Comparison of ENCODE assay signal across 17 cellular contexts in the genomic region with DNA sequence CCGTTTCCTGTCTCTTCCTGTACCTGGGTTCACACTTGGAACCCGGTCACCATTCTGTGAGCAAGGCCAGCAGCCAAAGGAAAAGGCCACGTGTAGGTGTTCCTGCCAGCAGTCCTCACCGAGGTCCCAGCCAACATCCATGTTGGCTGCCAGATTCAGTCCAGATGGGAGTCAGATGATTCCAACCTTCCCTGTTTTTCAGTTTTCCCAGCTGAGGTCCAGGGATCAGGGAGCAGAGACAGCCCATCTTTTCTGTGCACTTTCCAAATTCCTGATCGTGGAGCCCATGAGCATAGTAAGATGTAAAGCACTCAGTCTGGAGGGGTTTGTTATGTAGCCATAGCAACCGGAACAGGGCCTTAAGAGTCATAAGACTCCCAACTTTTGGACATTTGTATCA. TPM values are rescaled to one million over a fixed set of nuclear protein-coding genes. Genes with fewer than 3 reads are reported as not detected.
DNase-seq lines count a peak whose midpoint lies in the region; ATAC-seq and TF ChIP-seq lines count a peak whose summit lies in the region.
"Had no signal": no experiment of that assay in that cellular context is flagged by ENCODE, and none has a peak within 500 bp of the region (broad histone marks: within the 10 kb centered on the region; RNA-seq: fewer than 3 reads in every experiment).

No MANE protein-coding gene starts in this region.

- H3K27ac Mint-ChIP-seq in naive B cell = peak overlapping the region; percentile 39 to 96 (median 86)
- H3K27ac Mint-ChIP-seq in MCF 10A (ENCODE audit: low read depth, unreplicated experiment) = no peak overlapping the region
- H3K27ac Mint-ChIP-seq: stimulated activated naive CD8-positive, alpha-beta T cell treated with anti-CD3 and anti-CD28 coated beads, Interleukin-15, Interleukin-2, amounts not matched to agents 100 ng/mL and 50 ng/mL, for 24 hours had no signal

- TF ChIP-seq CTCF in IMR-90 (conservative IDR thresholded peaks at IDR 0.05; ENCODE audit: low read depth, low read length) (no peak), MCF 10A (IDR thresholded peaks at IDR 0.05; ENCODE audit: unreplicated experiment) (no peak)

- no peak overlapping the region for H2AK5ac ChIP-seq in IMR-90 (ENCODE audit: low read depth, low read length)

- H3K27me3 ChIP-seq in BLaER1 (no peaks in the 10 kb centered on the region), IMR-90 (ENCODE audit: control insufficient read depth, insufficient read depth, low read length) (no peaks in the 10 kb centered on the region)

- H2BK20ac ChIP-seq in IMR-90 (ENCODE audit: low read depth, low read length) = no peak overlapping the region

- intact Hi-C loops in IMR-90 (cut with micrococcal nuclease) (no loop called here), MCF 10A (cut with micrococcal nuclease) (loop anchor here (2.0 kb wide), 1 partner anchor 83 kb away; no protein-coding TSS in a partner anchor)

- H4K91ac ChIP-seq in IMR-90 (ENCODE audit: insufficient read depth, low read depth, low read length) = no peak overlapping the region

- peak overlapping the region in 6 of 8 donors; percentile 9 to 57 (median 38) for H3K4me3 Mint-ChIP-seq in naive B cell
- H3K4me3 Mint-ChIP-seq in MCF 10A (ENCODE audit: unreplicated experiment) = no peak overlapping the region
- H3K4me3 Mint-ChIP-seq: activated naive CD8-positive, alpha-beta T cell; stimulated activated naive CD8-positive, alpha-beta T cell treated with anti-CD3 and anti-CD28 coated beads, Interleukin-15, Interleukin-2, amounts not matched to agents 100 ng/mL and 50 ng/mL, for 24 hours had no signal

- no peak for TF ChIP-seq POLR2A in IMR-90 (IDR thresholded peaks at IDR 0.05; ENCODE audit: low read depth, low read length)

- H3K4me1 ChIP-seq in BLaER1 (peaks cover 89% of the 10 kb centered on the region), IMR-90 (ENCODE audit: control insufficient read depth, insufficient read depth, low read length) (no peaks in the 10 kb centered on the region)
- H3K4me1 ChIP-seq: lower lobe of right lung, prostate gland had no signal

- no peak overlapping the region for H2BK120ac ChIP-seq in IMR-90 (ENCODE audit: low read depth, low read length)

- no peaks in the 10 kb centered on the region for H3K79me1 ChIP-seq in IMR-90 (ENCODE audit: low read depth in 1 of 2, low read length in 2 of 2)

- ATAC-seq in IMR-90 (ENCODE audit: low read depth) (no peak), naive B cell (ENCODE audit: low read depth in 2 of 2) (no peak), GM18498 (IDR thresholded peaks at IDR 0.05; ENCODE audit: unreplicated experiment) (no peak), GM18858 (IDR thresholded peaks at IDR 0.05; ENCODE audit: unreplicated experiment) (no peak), GM19455 (IDR thresholded peaks at IDR 0.05; ENCODE audit: unreplicated experiment) (no peak)
- ATAC-seq: lower lobe of right lung had no signal

- H2AK9ac ChIP-seq in IMR-90 (replicated peaks; ENCODE audit: low read depth, low read length, poor library complexity) = no peak overlapping the region

- H3K9ac ChIP-seq in BLaER1 (no peak overlapping the region), IMR-90 (ENCODE audit: low read depth, low read length) (no peak overlapping the region)

- H3K36me3 ChIP-seq in BLaER1 (no peaks in the 10 kb centered on the region), IMR-90 (ENCODE audit: control insufficient read depth, insufficient read depth, low read length) (peaks cover 3% of the 10 kb centered on the region; the same call in 1 of the 2 replicates)
- H3K36me3 ChIP-seq: lower lobe of right lung, prostate gland had no signal

- no peak for TF ChIP-seq RAD21 in IMR-90 (IDR thresholded peaks at IDR 0.05; ENCODE audit: low read length)

- 60% methylated on average over 1 of the region's 6 CpGs; no CpG with 5 or more reads in 1 of the 2 experiments for WGBS in IMR-90 (ENCODE audit: extremely low coverage in 2 of 2, insufficient read length in 1 of 2), 2 experiments

- H3K27me3 Mint-ChIP-seq in naive B cell = no peaks in the 10 kb centered on the region
- H3K27me3 Mint-ChIP-seq in MCF 10A (ENCODE audit: insufficient read depth, unreplicated experiment) = peaks cover 12% of the 10 kb centered on the region
- H3K27me3 Mint-ChIP-seq: activated naive CD8-positive, alpha-beta T cell; stimulated activated naive CD8-positive, alpha-beta T cell treated with anti-CD3 and anti-CD28 coated beads, Interleukin-15, Interleukin-2, amounts not matched to agents 100 ng/mL and 50 ng/mL, for 24 hours had no signal

- peaks cover 55 to 84% (median 84%) of the 10 kb centered on the region in 3 donors for H3K4me1 Mint-ChIP-seq in naive B cell
- H3K4me1 Mint-ChIP-seq in MCF 10A (ENCODE audit: insufficient read depth, unreplicated experiment) = peaks cover 6% of the 10 kb centered on the region

- H3K4ac ChIP-seq in IMR-90 (ENCODE audit: low read depth, low read length) = no peak overlapping the region

- H3K23ac ChIP-seq in IMR-90 (ENCODE audit: low read depth, low read length) = no peak overlapping the region

- H3K9me3 Mint-ChIP-seq in naive B cell (no peaks in the 10 kb centered on the region), MCF 10A (ENCODE audit: unreplicated experiment) (no peaks in the 10 kb centered on the region)
- H3K9me3 Mint-ChIP-seq: CD8-positive, alpha-beta memory T cell; stimulated activated naive CD8-positive, alpha-beta T cell treated with anti-CD3 and anti-CD28 coated beads, Interleukin-15, Interleukin-2, amounts not matched to agents 100 ng/mL and 50 ng/mL, for 24 hours had no signal

- no peak overlapping the region for H4K8ac ChIP-seq in IMR-90 (ENCODE audit: low read depth in 2 of 2, low read length in 2 of 2)

- H3K56ac ChIP-seq in IMR-90 (ENCODE audit: extremely low read depth, insufficient read depth, low read length) = no peak overlapping the region

- no peak overlapping the region for H3K14ac ChIP-seq in IMR-90 (replicated peaks; ENCODE audit: low read depth, low read length)

- no peaks in the 10 kb centered on the region for H3K9me3 ChIP-seq in BLaER1
- H3K9me3 ChIP-seq in IMR-90 (ENCODE audit: control insufficient read depth, insufficient read depth, low read length) = no peaks in the 10 kb centered on the region
- H3K9me3 ChIP-seq: lower lobe of right lung, prostate gland had no signal

- BruUV-seq in IMR-90 (replicated peaks; lab: Mats Ljungman, UMichigan) (no TSS peak), MCF 10A (replicated peaks; lab: Mats Ljungman, UMichigan) (no TSS peak)

- H3K4me2 ChIP-seq in BLaER1 (0 out of 2 replicates have a peak overlapping the region, but pooled peaks have one; percentile 17), IMR-90 (ENCODE audit: low read depth, low read length) (no peak overlapping the region)

- H2AFZ ChIP-seq in IMR-90 (replicated peaks; ENCODE audit: low read length, poor library complexity) = no peak overlapping the region

- no peak overlapping the region for H3K18ac ChIP-seq in IMR-90 (ENCODE audit: low read depth, low read length)

- no peak overlapping the region for H3K4me3 ChIP-seq in BLaER1
- H3K4me3 ChIP-seq in IMR-90 (ENCODE audit: insufficient read depth, low read depth, low read length) = no peak overlapping the region
- H3K4me3 ChIP-seq: lower lobe of right lung, prostate gland had no signal

- CTCF ChIA-PET in IMR-90 (lab: Yijun Ruan, JAX) (no interaction called here), MCF 10A (lab: Yijun Ruan, JAX) (interaction anchor here (0.6 to 6.4 kb wide), 5 partner anchors 18 to 106 kb away, joined by 3 to 93 read pairs (median 3); a partner anchor contains a TSS)

- H3K9me1 ChIP-seq in IMR-90 (ENCODE audit: insufficient read depth, low read length) = no peaks in the 10 kb centered on the region

- in situ Hi-C loops in IMR-90 (cut with MboI; ENCODE audit: low sequenced_read_pairs) = no loop called here

- H3K36me3 Mint-ChIP-seq in naive B cell = peaks cover 0 to 8% of the 10 kb centered on the region in 2 donors
- no peaks in the 10 kb centered on the region for H3K36me3 Mint-ChIP-seq in MCF 10A (ENCODE audit: insufficient read depth, unreplicated experiment)
- H3K36me3 Mint-ChIP-seq: activated naive CD8-positive, alpha-beta T cell had no signal

- no peak overlapping the region for H2BK15ac ChIP-seq in IMR-90 (ENCODE audit: low read depth, low read length)

- no peak overlapping the region for H4K5ac ChIP-seq in IMR-90 (ENCODE audit: low read depth, low read length)

- POLR2A ChIA-PET in IMR-90 (lab: Charles Lee; ENCODE audit: unreplicated experiment) (no interaction called here), MCF 10A (lab: Yijun Ruan, JAX) (no interaction called here)

- dilution Hi-C loops in IMR-90 (cut with HindIII; ENCODE audit: low sequenced_read_pairs, unreplicated experiment) = no loop called here

- no peaks in the 10 kb centered on the region for H4K20me1 ChIP-seq in BLaER1
- no peaks in the 10 kb centered on the region for H4K20me1 ChIP-seq in IMR-90 (ENCODE audit: insufficient read depth, low read length)

- DNase-seq in IMR-90 (peak; percentile 37), dermis microvascular lymphatic vessel endothelial cell (ENCODE audit: low read depth in 2 of 2) (peak; percentile 31 to 64), naive B cell (no peak), MCF 10A (ENCODE audit: unreplicated experiment) (no peak)
- DNase-seq: activated CD4-positive, alpha-beta T cell treated with anti-CD3 and anti-CD28 coated beads for 4 hours; CD8-positive, alpha-beta memory T cell; lower lobe of right lung; NCI-H146; stimulated activated CD4-positive, alpha-beta T cell treated with anti-CD3 and anti-CD28 coated beads, Interleukin-4, amount 100 ng/mL, for 24 hours had no signal

- H3K27ac ChIP-seq in BLaER1 = no peak overlapping the region
- H3K27ac ChIP-seq in IMR-90 (ENCODE audit: insufficient read depth, low read length) = no peak overlapping the region
- H3K27ac ChIP-seq: lower lobe of right lung, prostate gland had no signal

- H2BK5ac ChIP-seq in IMR-90 (ENCODE audit: low read depth, low read length, poor library complexity, severe bottlenecking) = no peak overlapping the region

RNA-seq across cellular contexts. Expression of a gene that starts 3.9 kb away (rescaled TPM):
- total RNA-seq in IMR-90 (2012; rRNA removed) (not detected in 2 replicates), dermis microvascular lymphatic vessel endothelial cell (not detected in 2 replicates), MCF 10A (2022) (0.74 TPM in 1 of 2 replicates, not detected in the other)
- polyA plus RNA-seq in IMR-90 (2012; rRNA removed) (not detected in 2 replicates), naive B cell (ENCODE audit: low read depth in 6 of 6) (10 to 100 TPM; 37.5 to 67.4 (median 56.4) TPM)
- not detected in 2 replicates for polyA plus RNA-seq in IMR-90 (2012; cell fraction: cytosol; rRNA removed)
- 0.05 TPM in 1 of 2 replicates, not detected in the other for polyA plus RNA-seq in IMR-90 (2012; cell fraction: nucleus; rRNA removed; ENCODE audit: low replicate concordance)
- total RNA-seq: HT1080, lower lobe of right lung, prostate gland had no signal

RNA-seq across cellular contexts. Expression of a gene that starts 38.2 kb away (rescaled TPM):
- total RNA-seq in IMR-90 (2012; rRNA removed) (0.28 and 0.36 TPM in 2 replicates), dermis microvascular lymphatic vessel endothelial cell (0.13 and 0.38 TPM in 2 replicates), MCF 10A (2022) (1.1 and 1.5 TPM in 2 replicates)
- polyA plus RNA-seq in IMR-90 (2012; rRNA removed) (0.47 and 0.65 TPM in 2 replicates), naive B cell (ENCODE audit: low read depth in 6 of 6) (100 to 1,000 TPM in 5 of 6 donors, 10 to 100 TPM in 1; 97.1 to 221 (median 129) TPM)
- polyA plus RNA-seq in IMR-90 (2012; cell fraction: cytosol; rRNA removed) = 0.11 and 0.18 TPM in 2 replicates
- 1.4 and 1.9 TPM in 2 replicates for polyA plus RNA-seq in IMR-90 (2012; cell fraction: nucleus; rRNA removed; ENCODE audit: low replicate concordance)

RNA-seq across cellular contexts. Expression of a gene that starts 38.7 kb away (rescaled TPM):
- total RNA-seq in IMR-90 (2012; rRNA removed) (1.4 and 1.8 TPM in 2 replicates), dermis microvascular lymphatic vessel endothelial cell (1.9 and 2.8 TPM in 2 replicates), MCF 10A (2022) (0.65 and 1.0 TPM in 2 replicates)
- polyA plus RNA-seq in IMR-90 (2012; rRNA removed) (5.7 and 6.0 TPM in 2 replicates), naive B cell (ENCODE audit: low read depth in 6 of 6) (under 1 TPM in 4 of 6 donors, not detected in 2; 0.18 to 0.84 (median 0.28) TPM)
- polyA plus RNA-seq in IMR-90 (2012; cell fraction: cytosol; rRNA removed) = 2.1 and 2.2 TPM in 2 replicates
- 27.1 and 61.9 TPM in 2 replicates for polyA plus RNA-seq in IMR-90 (2012; cell fraction: nucleus; rRNA removed; ENCODE audit: low replicate concordance)
- polyA plus RNA-seq: CD8-positive, alpha-beta memory T cell had no signal

RNA-seq across cellular contexts. Expression of a gene that starts 47.5 kb away (rescaled TPM):
- 0.90 and 1.1 TPM in 2 replicates for total RNA-seq in IMR-90 (2012; rRNA removed)
- polyA plus RNA-seq in IMR-90 (2012; rRNA removed) = 7.3 and 8.5 TPM in 2 replicates
- 7.1 and 9.8 TPM in 2 replicates for polyA plus RNA-seq in IMR-90 (2012; cell fraction: cytosol; rRNA removed)
- polyA plus RNA-seq in IMR-90 (2012; cell fraction: nucleus; rRNA removed; ENCODE audit: low replicate concordance) = 11.3 and 13.2 TPM in 2 replicates
- 0.13 TPM in 2 replicates for total RNA-seq in dermis microvascular lymphatic vessel endothelial cell
- polyA plus RNA-seq in naive B cell (ENCODE audit: low read depth in 6 of 6) = under 1 TPM in 5 of 6 donors, not detected in 1; 0.13 to 0.40 (median 0.23) TPM
- total RNA-seq in MCF 10A (2022) = 0.17 and 0.26 TPM in 2 replicates

RNA-seq across cellular contexts. Expression of a gene that starts 57.4 kb away (rescaled TPM):
- 4.4 and 4.5 TPM in 2 replicates for total RNA-seq in IMR-90 (2012; rRNA removed)
- polyA plus RNA-seq in IMR-90 (2012; rRNA removed) = 14.1 and 15.9 TPM in 2 replicates
- polyA plus RNA-seq in IMR-90 (2012; cell fraction: cytosol; rRNA removed) = 6.7 and 16.7 TPM in 2 replicates
- 41.4 and 101 TPM in 2 replicates for polyA plus RNA-seq in IMR-90 (2012; cell fraction: nucleus; rRNA removed; ENCODE audit: low replicate concordance)
- 4.4 and 5.8 TPM in 2 replicates for total RNA-seq in dermis microvascular lymphatic vessel endothelial cell
- polyA plus RNA-seq in naive B cell (ENCODE audit: low read depth in 6 of 6) = 1 to 10 TPM; 2.0 to 9.1 (median 3.3) TPM
- total RNA-seq in MCF 10A (2022) = 18.0 and 21.7 TPM in 2 replicates

Comparison
In these comparisons a context has a peak if more than half of its experiments do, and no peak if none do; other contexts are left out.
1. DNase-seq: peak in IMR-90 (single experiment) and dermis microvascular lymphatic vessel endothelial cell (2 of 2); none in naive B cell (single experiment) and MCF 10A (single experiment).